1 cellular context compared by ENCODE assay signal in genomic region chr5:160419458-160420330, GRCh38.
TF ChIP-seq lines count a peak whose summit lies in the region.

No MANE protein-coding gene starts in this region.

TF ChIP-seq in IMR-90, 13 proteins besides CTCF, POLR2A, EP300 and RAD21 (continued from another document):
- TF ChIP-seq USF2 (IDR thresholded peaks at IDR 0.05; ENCODE audit: low read depth, low read length) (no peak), MAFK (IDR thresholded peaks at IDR 0.05; ENCODE audit: low read depth, low read length) (no peak), FOS (IDR thresholded peaks at IDR 0.05; ENCODE audit: low read depth, low read length) (no peak), CEBPB (IDR thresholded peaks at IDR 0.05; ENCODE audit: low read depth, low read length) (no peak)
